ENCODE assay signal across 8 cellular contexts in the genomic region with DNA sequence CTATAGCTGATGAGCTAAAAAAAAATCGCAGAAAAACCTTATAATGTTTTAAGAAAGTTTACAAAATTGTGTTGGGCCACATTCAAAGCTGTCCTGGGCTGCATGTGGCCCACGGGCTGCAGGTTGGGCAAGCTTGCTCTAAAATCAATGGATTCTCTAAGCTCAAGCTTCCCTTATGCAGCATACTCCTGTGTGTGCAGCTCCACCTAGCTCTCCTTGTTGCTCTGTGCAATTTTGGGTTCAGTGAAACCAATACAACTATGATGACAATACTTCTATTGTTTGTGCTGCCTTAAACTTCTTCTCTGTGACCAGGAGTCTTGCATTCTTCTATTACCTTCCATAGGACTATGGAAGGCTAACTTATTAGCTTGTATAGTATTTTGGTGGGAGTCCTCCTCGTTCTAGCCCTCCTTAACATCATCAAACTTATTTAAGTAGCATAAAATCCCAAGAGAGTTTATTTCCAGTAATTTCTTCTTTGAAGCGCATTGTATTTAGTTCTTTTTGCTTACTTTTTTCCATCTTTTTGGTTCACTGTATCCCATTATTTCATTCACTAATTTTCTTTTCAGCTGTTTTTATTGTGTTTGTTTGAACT.
DNase-seq lines count a peak whose midpoint lies in the region; ATAC-seq and TF ChIP-seq lines count a peak whose summit lies in the region.

No MANE protein-coding gene starts in this region.

- H3K9me3 ChIP-seq in breast epithelium: no peaks in the 10 kb centered on the region

- H3K36me3 ChIP-seq in breast epithelium: no peaks in the 10 kb centered on the region

- peaks cover 5% of the 10 kb centered on the region for H3K4me1 Mint-ChIP-seq in MCF 10A (ENCODE audit: insufficient read depth, unreplicated experiment)

- H3K27ac Mint-ChIP-seq in MCF 10A (ENCODE audit: low read depth, unreplicated experiment): no peak overlapping the region

- ATAC-seq in HG02678 (IDR thresholded peaks at IDR 0.05; ENCODE audit: unreplicated experiment): peak; percentile 49

- H3K9me3 Mint-ChIP-seq in MCF 10A (ENCODE audit: unreplicated experiment): no peaks in the 10 kb centered on the region

- TF ChIP-seq CTCF in MCF 10A (IDR thresholded peaks at IDR 0.05; ENCODE audit: unreplicated experiment) (peak; percentile 68), breast epithelium (IDR thresholded peaks at IDR 0.05) (no peak), epithelial cell of proximal tubule (conservative IDR thresholded peaks at IDR 0.05; ENCODE audit: low read depth, low read length) (peak; percentile 69)

- H3K36me3 Mint-ChIP-seq in MCF 10A (ENCODE audit: insufficient read depth, unreplicated experiment): no peaks in the 10 kb centered on the region

- no peaks in the 10 kb centered on the region for H3K4me1 ChIP-seq in breast epithelium

- TF ChIP-seq POLR2A in breast epithelium (IDR thresholded peaks at IDR 0.05): no peak

- H3K4me3 ChIP-seq in breast epithelium (no peak overlapping the region), epithelial cell of proximal tubule (ENCODE audit: low read depth, low read length) (no peak overlapping the region)

- H3K27ac ChIP-seq in breast epithelium: no peak overlapping the region

- intact Hi-C loops in MCF 10A (cut with micrococcal nuclease) (loop anchor here (1.0 to 5.0 kb wide), 6 partner anchors 130 to 789 kb away; a partner anchor contains a TSS), breast epithelium (cut with DNase I; ENCODE audit: low total_unique reads) (no loop called here)

- DNase-seq in MCF 10A (ENCODE audit: unreplicated experiment) (peak; percentile 64), breast epithelium (ENCODE audit: low spot score in 2 of 2) (no peak), NCI-H82 treated with DMSO at 0.1 percent for 48 hours (lab: John Stamatoyannopoulos, UW; ENCODE audit: unreplicated experiment) (peak; percentile 44), epithelial cell of proximal tubule (ENCODE audit: low read depth) (no peak), smooth muscle cell of the brain vasculature (ENCODE audit: low read depth, low spot score) (peak; percentile 20)
- DNase-seq in NK-92 treated with Interleukin-12 subunit alpha and Interleukin-12 subunit beta, amount 100 ng/mL, for 24 hours (lab: John Stamatoyannopoulos, UW): no peak
- DNase-seq in activated CD4-positive, CD25-positive, alpha-beta regulatory T cell (lab: John Stamatoyannopoulos, UW): no peak

- H3K4me3 Mint-ChIP-seq in MCF 10A (ENCODE audit: unreplicated experiment): no peak overlapping the region

- no peaks in the 10 kb centered on the region for H3K27me3 Mint-ChIP-seq in MCF 10A (ENCODE audit: insufficient read depth, unreplicated experiment)

- BruUV-seq in MCF 10A (replicated peaks; lab: Mats Ljungman, UMichigan): no TSS peak

- CTCF ChIA-PET in MCF 10A (lab: Yijun Ruan, JAX): interaction anchor here (0.6 to 1.6 kb wide), 12 partner anchors 11 to 765 kb away, joined by 3 to 22 read pairs (median 4); no protein-coding TSS in a partner anchor

- POLR2A ChIA-PET in MCF 10A (lab: Yijun Ruan, JAX): no interaction called here

- H3K27me3 ChIP-seq in breast epithelium: no peaks in the 10 kb centered on the region

Comparison
In these comparisons a context has a peak if more than half of its experiments do, and no peak if none do; other contexts are left out.
1. DNase-seq: peak in MCF 10A (single experiment), NCI-H82 treated with DMSO at 0.1 percent for 48 hours (single experiment) and smooth muscle cell of the brain vasculature (single experiment); none in breast epithelium (0 of 2), epithelial cell of proximal tubule (single experiment), NK-92 treated with Interleukin-12 subunit alpha and Interleukin-12 subunit beta, amount 100 ng/mL, for 24 hours (single experiment) and activated CD4-positive, CD25-positive, alpha-beta regulatory T cell (0 of 4).
2. CTCF ChIP-seq: peak in MCF 10A (single experiment) and epithelial cell of proximal tubule (single experiment); none in breast epithelium (0 of 3).